11 cellular contexts compared by ENCODE assay signal in the genomic region with DNA sequence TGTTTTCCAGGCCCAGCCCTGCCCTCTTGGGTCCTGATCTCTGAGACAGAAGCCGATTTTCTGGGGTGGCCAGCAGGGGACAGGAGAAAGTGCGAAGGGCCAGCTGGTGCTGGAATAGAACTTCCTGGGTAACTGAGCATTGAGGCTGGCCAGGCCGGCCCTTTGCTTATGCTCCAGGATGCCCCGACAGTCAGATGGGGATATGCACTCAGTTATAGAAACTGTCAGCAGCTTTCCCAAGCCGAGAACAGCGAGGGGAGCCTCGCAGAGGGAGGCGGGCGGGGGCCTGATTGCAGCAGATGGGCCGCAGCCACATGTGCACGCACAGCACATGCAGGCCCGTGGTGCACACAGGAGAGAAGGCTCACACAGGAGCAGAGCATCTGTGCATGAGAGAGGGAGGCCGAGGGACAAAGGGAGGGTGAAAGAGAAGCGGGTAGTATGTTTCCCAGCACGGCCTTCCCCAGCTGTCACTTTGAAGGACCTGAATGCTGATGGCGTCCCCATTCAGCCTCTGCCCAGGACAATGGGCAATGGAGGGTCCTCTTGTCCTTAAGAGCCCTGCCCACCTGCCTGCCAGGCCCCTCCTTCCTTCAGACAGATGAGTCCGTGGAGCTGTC. TPM values are rescaled to one million over a fixed set of nuclear protein-coding genes. Genes with fewer than 3 reads are reported as not detected.
DNase-seq lines count a peak whose midpoint lies in the region; ATAC-seq and TF ChIP-seq lines count a peak whose summit lies in the region.
"Had no signal": no experiment of that assay in that cellular context is flagged by ENCODE, and none has a peak within 500 bp of the region (broad histone marks: within the 10 kb centered on the region; RNA-seq: fewer than 3 reads in every experiment).

No MANE protein-coding gene starts in this region.

- H3K9me3 Mint-ChIP-seq in naive thymus-derived CD4-positive, alpha-beta T cell, result no peaks in the 10 kb centered on the region

- peak; percentile 15 for ATAC-seq in omental fat pad (ENCODE audit: low FRiP score)
- ATAC-seq in naive thymus-derived CD4-positive, alpha-beta T cell, result no peak

- no peaks in the 10 kb centered on the region for H3K9me3 ChIP-seq in naive thymus-derived CD4-positive, alpha-beta T cell (ENCODE audit: control insufficient read depth in 2 of 3, low read length in 3 of 3)
- no peaks in the 10 kb centered on the region for H3K9me3 ChIP-seq in spleen

- no peak overlapping the region for H3K4me3 ChIP-seq in naive thymus-derived CD4-positive, alpha-beta T cell (ENCODE audit: low read length)
- H3K4me3 ChIP-seq in spleen, result no peak overlapping the region
- H3K4me3 ChIP-seq: lung had no signal

- POLR2A ChIA-PET in naive thymus-derived CD4-positive, alpha-beta T cell (lab: Charles Lee), result no interaction called here

- H3K36me3 ChIP-seq in naive thymus-derived CD4-positive, alpha-beta T cell (ENCODE audit: control insufficient read depth in 2 of 3, insufficient read depth in 3 of 3, low read length in 3 of 3), result no peaks in the 10 kb centered on the region
- no peaks in the 10 kb centered on the region for H3K36me3 ChIP-seq in spleen

- H3K27me3 ChIP-seq in naive thymus-derived CD4-positive, alpha-beta T cell (ENCODE audit: control insufficient read depth in 2 of 2, insufficient read depth in 2 of 2, low read length in 2 of 2), result peaks cover 0 to 4% of the 10 kb centered on the region in 2 donors
- peaks cover 6 to 72% (median 30%) of the 10 kb centered on the region in 7 donors for H3K27me3 ChIP-seq in spleen (replicated peaks in 1 of 7)

- H3K27ac Mint-ChIP-seq in naive thymus-derived CD4-positive, alpha-beta T cell, result no peak overlapping the region

- CTCF ChIA-PET in naive thymus-derived CD4-positive, alpha-beta T cell (lab: Charles Lee), result interaction anchor here (0.6 to 1.7 kb wide), 3 partner anchors 148 to 852 kb away, joined by 3 to 5 read pairs (median 4); a partner anchor contains a TSS

- peaks cover 17 to 28% (median 23%) of the 10 kb centered on the region in 5 donors for H3K27me3 Mint-ChIP-seq in naive thymus-derived CD4-positive, alpha-beta T cell

- DNase-seq in NCI-H1417 (lab: John Stamatoyannopoulos, UW) (peak; percentile 54 to 95 (median 85)), NCI-H1417 treated with DMSO at 0.1 percent for 48 hours (lab: John Stamatoyannopoulos, UW) (no peak), NCI-H510A (lab: John Stamatoyannopoulos, UW) (peak; percentile 71), caudate nucleus (lab: John Stamatoyannopoulos, UW) (peak in 7 of 61 donors; percentile 14 to 65 (median 33)), omental fat pad (ENCODE audit: low spot score) (no peak), spleen (no peak), midbrain (lab: John Stamatoyannopoulos, UW) (no peak)
- DNase-seq in naive thymus-derived CD4-positive, alpha-beta T cell, result no peak

- intact Hi-C loops in naive thymus-derived CD4-positive, alpha-beta T cell (cut with micrococcal nuclease), result loop anchor here in 1 of 2 donors (1.0 to 2.0 kb wide), 3 partner anchors 60 to 158 kb away; a partner anchor contains a TSS
- intact Hi-C loops in spleen (cut with DNase I; ENCODE audit: low total_unique reads), result loop anchor here (10.0 kb wide), 1 partner anchor 146 kb away; a partner anchor contains a TSS

- no peaks in the 10 kb centered on the region for H3K4me1 ChIP-seq in naive thymus-derived CD4-positive, alpha-beta T cell (ENCODE audit: control insufficient read depth in 2 of 2, insufficient read depth in 2 of 2, low read length in 2 of 2)
- H3K4me1 ChIP-seq in spleen, result peaks cover 6 to 33% (median 25%) of the 10 kb centered on the region in 6 donors

- no peak overlapping the region for H3K4me3 Mint-ChIP-seq in naive thymus-derived CD4-positive, alpha-beta T cell

- H3K36me3 Mint-ChIP-seq in naive thymus-derived CD4-positive, alpha-beta T cell, result no peaks in the 10 kb centered on the region

- WGBS in spleen, 5 donors, result 56 to 64% (median 62%) methylated on average over 16 to 17 of the region's 17 CpGs

- TF ChIP-seq POLR2A in spleen (IDR thresholded peaks at IDR 0.05), result no peak

- H3K4me1 Mint-ChIP-seq in naive thymus-derived CD4-positive, alpha-beta T cell, result peaks cover 0 to 11% (median 4%) of the 10 kb centered on the region in 7 donors

- H3K27ac ChIP-seq in caudate nucleus (ENCODE audit: low read depth, low read length) (peak overlapping the region; percentile 64), spleen (no peak overlapping the region)
- no peak overlapping the region for H3K27ac ChIP-seq in naive thymus-derived CD4-positive, alpha-beta T cell (ENCODE audit: low read depth, low read length)
- H3K27ac ChIP-seq: epithelial cell of prostate had no signal

- TF ChIP-seq CTCF in omental fat pad (IDR thresholded peaks at IDR 0.05) (no peak), spleen (IDR thresholded peaks at IDR 0.05 in 8 of 11, conservative IDR thresholded peaks at IDR 0.05 in 3 of 11) (no peak)

RNA-seq across cellular contexts. Expression of a gene that starts 0.6 kb away (rescaled TPM):
- total RNA-seq in omental fat pad, result under 1 TPM in 1 of 4 donors, not detected in 3; 0.36 TPM
- not detected for total RNA-seq in naive thymus-derived CD4-positive, alpha-beta T cell
- not detected for polyA plus RNA-seq in naive thymus-derived CD4-positive, alpha-beta T cell
- total RNA-seq in spleen, result under 1 TPM in 1 of 7 donors, not detected in 6; 0.51 TPM
- under 1 TPM in 1 of 3 donors, not detected in 2; 0.06 TPM for polyA plus RNA-seq in spleen
- total RNA-seq: urinary bladder had no signal
- polyA plus RNA-seq: lung, urinary bladder had no signal

RNA-seq across cellular contexts. Expression of a gene that starts 6.2 kb away (rescaled TPM):
- total RNA-seq in omental fat pad (not detected), spleen (1 to 10 TPM in 6 of 7 donors, under 1 TPM in 1; 0.85 to 3.1 (median 2.2) TPM)
- not detected for total RNA-seq in naive thymus-derived CD4-positive, alpha-beta T cell
- polyA plus RNA-seq in naive thymus-derived CD4-positive, alpha-beta T cell, result not detected
- under 1 TPM; 0.09 to 0.93 (median 0.18) TPM for polyA plus RNA-seq in spleen
- total RNA-seq: lung, urinary bladder had no signal

RNA-seq across cellular contexts. Expression of a gene that starts 35.1 kb away (rescaled TPM):
- total RNA-seq in omental fat pad (1 to 10 TPM in 2 of 4 donors, under 1 TPM in 2; 0.72 to 2.4 (median 1.4) TPM), spleen (10 to 100 TPM; 15.9 to 48.2 (median 24.1) TPM)
- 1 to 10 TPM in 1 of 5 experiments, under 1 TPM in 3, not detected in 1; 0.34 to 1.2 (median 0.47) TPM for total RNA-seq in naive thymus-derived CD4-positive, alpha-beta T cell
- polyA plus RNA-seq in naive thymus-derived CD4-positive, alpha-beta T cell, result not detected
- 10 to 100 TPM in 2 of 3 donors, 1 to 10 TPM in 1; 5.7 to 22.8 (median 13.3) TPM for polyA plus RNA-seq in spleen

Comparison
In these comparisons a context has a peak if more than half of its experiments do, and no peak if none do; other contexts are left out.
1. DNase-seq: peak in NCI-H1417 (3 of 3) and NCI-H510A (single experiment); none in NCI-H1417 treated with DMSO at 0.1 percent for 48 hours (single experiment), omental fat pad (single experiment), naive thymus-derived CD4-positive, alpha-beta T cell (0 of 9), spleen (single experiment) and midbrain (single experiment).
2. RNA of a gene that starts 35.1 kb away (total RNA-seq): 15.9 to 48.2 TPM in spleen; 0.72 to 2.4 TPM in omental fat pad and 0.34 to 1.2 TPM in naive thymus-derived CD4-positive, alpha-beta T cell; every median in the first group is over 4 times any median in the second.